ENCODE assay signal across 28 cellular contexts in genomic region chr11:94813436-94813720, GRCh38. TPM values are rescaled to one million over a fixed set of nuclear protein-coding genes. Genes with fewer than 3 reads are reported as not detected.
DNase-seq lines count a peak whose midpoint lies in the region; ATAC-seq and TF ChIP-seq lines count a peak whose summit lies in the region.
"Had no signal": no experiment of that assay in that cellular context is flagged by ENCODE, and none has a peak within 500 bp of the region (broad histone marks: within the 10 kb centered on the region; RNA-seq: fewer than 3 reads in every experiment).

No MANE protein-coding gene starts in this region.

- 91% methylated on average over 5 of the region's 5 CpGs for WGBS in esophagus muscularis mucosa

- DNase-seq in HFFc6 (no peak), esophagus muscularis mucosa (ENCODE audit: extremely low spot score) (no peak), type B pancreatic cell (ENCODE audit: extremely low spot score, unreplicated experiment) (no peak), AG08395 (ENCODE audit: low spot score) (no peak)
- DNase-seq: activated CD4-positive, alpha-beta memory T cell treated with anti-CD3 and anti-CD28 coated beads, Interleukin-2, amount 10 ng/mL, durations not matched to agents 7 days and 5 days; activated CD8-positive, alpha-beta memory T cell treated with anti-CD3 and anti-CD28 coated beads, Interleukin-2, amount 50 U/mL, for 4 hours; activated naive CD4-positive, alpha-beta T cell treated with Interleukin-2 at 50 U/mL for 16 hours; CD4-positive, alpha-beta memory T cell; central memory CD4-positive, alpha-beta T cell; hippocampal formation; KG1; left cardiac atrium; MG63; NCI-H2029; NCI-H526; NK-92 treated with Interleukin-12 subunit alpha and Interleukin-12 subunit beta, amount 100 ng/mL, for 24 hours; PC-3; right cardiac atrium; stimulated activated CD4-positive, alpha-beta T cell treated with anti-CD3 and anti-CD28 coated beads, Interleukin-4, amount 100 ng/mL, for 1 hour; T-helper 17 cell had no signal

- no peaks in the 10 kb centered on the region for H3K27me3 Mint-ChIP-seq in HFFc6 (ENCODE audit: insufficient read depth)
- no peaks in the 10 kb centered on the region for H3K27me3 Mint-ChIP-seq in type B pancreatic cell
- H3K27me3 Mint-ChIP-seq: B cell; dendritic cell treated with granulocyte-macrophage colony-stimulating factor and Interleukin-4, amounts not matched to agents 40 ng/mL and 50 ng/mL, for 4 days had no signal

- peaks cover 0 to 11% (median 10%) of the 10 kb centered on the region in 4 donors for H3K36me3 ChIP-seq in esophagus muscularis mucosa
- H3K36me3 ChIP-seq in muscle layer of duodenum (ENCODE audit: control insufficient read depth in 1 of 2, insufficient read depth in 2 of 2, low read length in 2 of 2): peaks cover 0 to 8% of the 10 kb centered on the region in 2 donors

- H3K4me1 ChIP-seq in esophagus muscularis mucosa (peaks cover 4 to 90% (median 80%) of the 10 kb centered on the region in 4 donors), muscle layer of duodenum (ENCODE audit: control insufficient read depth in 1 of 2, insufficient read depth in 2 of 2, low read length in 2 of 2) (peaks cover 0 to 34% of the 10 kb centered on the region in 2 donors)
- H3K4me1 ChIP-seq: neural progenitor cell, parathyroid adenoma had no signal

- no peak for TF ChIP-seq EP300 in esophagus muscularis mucosa (IDR thresholded peaks at IDR 0.05)

- no peak for TF ChIP-seq POLR2A in esophagus muscularis mucosa (IDR thresholded peaks at IDR 0.05; ENCODE audit: low read depth)

- H3K4me3 ChIP-seq in esophagus muscularis mucosa (no peak overlapping the region), muscle layer of duodenum (ENCODE audit: low read depth in 1 of 2, low read length in 2 of 2) (no peak overlapping the region)
- H3K4me3 ChIP-seq: MG63, neural progenitor cell had no signal

- peak overlapping the region; percentile 69 for H3K27ac Mint-ChIP-seq in HFFc6
- H3K27ac Mint-ChIP-seq in type B pancreatic cell: peak overlapping the region; percentile 76
- H3K27ac Mint-ChIP-seq: activated CD4-positive, alpha-beta memory T cell treated with anti-CD3 and anti-CD28 coated beads, Interleukin-2, amount 10 ng/mL, durations not matched to agents 7 days and 5 days; B cell; CD4-positive, alpha-beta memory T cell; dendritic cell treated with granulocyte-macrophage colony-stimulating factor and Interleukin-4, amounts not matched to agents 40 ng/mL and 50 ng/mL, for 4 days; neural progenitor cell; T-helper 17 cell had no signal

- TF ChIP-seq CTCF in HFFc6 (IDR thresholded peaks at IDR 0.05): no peak
- no peak for TF ChIP-seq CTCF in esophagus muscularis mucosa (IDR thresholded peaks at IDR 0.05)
- no peak for TF ChIP-seq CTCF in type B pancreatic cell (conservative IDR thresholded peaks at IDR 0.05)

- no peak for ATAC-seq in GM21381 (IDR thresholded peaks at IDR 0.05; ENCODE audit: unreplicated experiment)
- no peak for ATAC-seq in GM18867 (IDR thresholded peaks at IDR 0.05; ENCODE audit: unreplicated experiment)
- ATAC-seq: esophagus mucosa, PC-3, right cardiac atrium, T-helper 17 cell had no signal

- intact Hi-C loops in esophagus muscularis mucosa (cut with DNase I): no loop called here

- H3K9me3 Mint-ChIP-seq in HFFc6 (peaks cover 34% of the 10 kb centered on the region), type B pancreatic cell (peaks cover 9% of the 10 kb centered on the region)

- H3K27ac ChIP-seq in esophagus muscularis mucosa (replicated peaks in 1 of 4) (peak overlapping the region; percentile 55 to 72 (median 66)), muscle layer of duodenum (ENCODE audit: low read length) (peak overlapping the region; percentile 42)
- H3K27ac ChIP-seq: neural progenitor cell, parathyroid adenoma had no signal

- H3K36me3 Mint-ChIP-seq in HFFc6 (ENCODE audit: low read depth): peaks cover 48% of the 10 kb centered on the region
- H3K36me3 Mint-ChIP-seq in type B pancreatic cell: peaks cover 55% of the 10 kb centered on the region
- H3K36me3 Mint-ChIP-seq: CD4-positive, alpha-beta memory T cell had no signal

- H3K27me3 ChIP-seq in esophagus muscularis mucosa (no peaks in the 10 kb centered on the region), muscle layer of duodenum (ENCODE audit: low read depth, low read length) (no peaks in the 10 kb centered on the region)
- H3K27me3 ChIP-seq: MG63, neural progenitor cell had no signal

- H3K4me1 Mint-ChIP-seq in HFFc6 (ENCODE audit: low read depth) (peaks cover 53% of the 10 kb centered on the region), type B pancreatic cell (ENCODE audit: unreplicated experiment) (no peaks in the 10 kb centered on the region)
- H3K4me1 Mint-ChIP-seq: activated CD4-positive, alpha-beta memory T cell treated with anti-CD3 and anti-CD28 coated beads, Interleukin-2, amount 10 ng/mL, durations not matched to agents 7 days and 5 days; B cell; CD4-positive, alpha-beta memory T cell; neural progenitor cell; T-helper 17 cell had no signal

- H3K4me3 Mint-ChIP-seq in HFFc6: peak overlapping the region; percentile 16; the same call in 1 of the 2 replicates
- H3K4me3 Mint-ChIP-seq in type B pancreatic cell: no peak overlapping the region
- H3K4me3 Mint-ChIP-seq: activated CD4-positive, alpha-beta memory T cell treated with anti-CD3 and anti-CD28 coated beads, Interleukin-2, amount 10 ng/mL, durations not matched to agents 7 days and 5 days; B cell; CD4-positive, alpha-beta memory T cell; dendritic cell treated with granulocyte-macrophage colony-stimulating factor and Interleukin-4, amounts not matched to agents 40 ng/mL and 50 ng/mL, for 4 days; neural progenitor cell; T-helper 17 cell had no signal

- H3K9me3 ChIP-seq in esophagus muscularis mucosa (no peaks in the 10 kb centered on the region), muscle layer of duodenum (ENCODE audit: control insufficient read depth in 1 of 2, low read length in 2 of 2) (no peaks in the 10 kb centered on the region)

RNA-seq across cellular contexts. Expression of gene AMOTL1, which starts 45.2 kb away (rescaled TPM):
- total RNA-seq in HFFc6 (2021; fragmentation: NEBNext Ultra II Directional; extraction: Animal tissue kit (Norgen Biotek cat#: 25700)): 10 to 100 TPM; 43.1 to 65.9 (median 48.4) TPM
- 100 to 1,000 TPM; 172 to 259 (median 182) TPM for total RNA-seq in esophagus muscularis mucosa
- 64.8 and 93.5 TPM in 2 replicates for total RNA-seq in type B pancreatic cell (ENCODE audit: low replicate concordance)
